In the genomic region with DNA sequence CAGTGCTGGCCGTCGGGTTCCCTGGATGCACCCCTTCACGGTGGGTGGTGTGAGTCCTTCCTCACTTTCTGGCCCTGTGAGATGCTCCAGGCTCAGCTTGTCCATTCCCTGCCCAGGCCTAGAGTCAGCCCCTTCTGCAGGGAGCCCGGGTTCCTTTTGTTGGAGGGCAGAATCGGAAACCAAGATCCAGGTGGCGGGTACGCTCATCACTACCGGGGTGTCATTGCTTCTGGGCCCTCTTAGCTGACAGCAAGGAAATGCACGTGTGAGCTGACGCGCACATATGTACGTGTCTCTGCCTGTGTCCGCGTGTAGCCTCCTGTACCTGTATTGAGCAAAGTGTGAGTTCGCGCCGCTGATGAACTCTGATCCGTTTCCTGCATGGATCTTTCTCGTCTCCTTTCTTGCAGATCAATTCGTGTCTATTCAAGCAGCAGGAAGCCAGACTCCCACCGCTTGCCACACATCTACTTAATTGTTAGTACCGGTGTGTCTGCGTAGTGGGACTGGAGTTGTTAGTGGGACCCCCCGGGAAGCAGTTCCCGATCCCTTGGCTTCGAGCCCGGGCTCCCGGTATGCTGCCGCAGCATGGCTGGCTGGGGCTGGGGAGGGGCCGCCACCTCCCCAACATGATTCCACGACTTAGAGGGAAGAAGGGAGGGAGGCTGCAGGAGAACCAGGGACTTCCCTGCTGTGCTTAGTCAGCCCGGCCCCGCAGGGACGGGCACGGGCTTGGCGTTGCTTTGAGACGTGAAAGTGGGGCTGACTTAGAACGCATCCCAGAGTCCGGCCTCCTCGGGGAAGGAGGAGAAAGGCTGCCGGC, we compare ENCODE assay signal across 14 cellular contexts. TPM values are rescaled to one million over a fixed set of nuclear protein-coding genes. Genes with fewer than 3 reads are reported as not detected.
DNase-seq lines count a peak whose midpoint lies in the region; ATAC-seq and TF ChIP-seq lines count a peak whose summit lies in the region.
"Had no signal": no experiment of that assay in that cellular context is flagged by ENCODE, and none has a peak within 500 bp of the region (broad histone marks: within the 10 kb centered on the region; RNA-seq: fewer than 3 reads in every experiment).

No MANE protein-coding gene starts in this region.

- peak overlapping the region in 4 of 6 donors; percentile 7 to 87 (median 46) for H3K27ac Mint-ChIP-seq in naive B cell
- H3K27ac Mint-ChIP-seq: HFFc6; progenitor cell of endocrine pancreas; T-helper 2 cell treated with Interferon-gamma antibody and Interleukin-4, amounts not matched to agents 5 μg/mL and 100 μg/mL, for 36 hours had no signal

- no peaks in the 10 kb centered on the region for H3K36me3 Mint-ChIP-seq in naive B cell

- H3K4me1 Mint-ChIP-seq in naive B cell = peaks cover 72 to 83% (median 78%) of the 10 kb centered on the region in 3 donors

- peak overlapping the region in 3 of 8 donors; percentile 22 to 76 (median 68) for H3K4me3 Mint-ChIP-seq in naive B cell
- H3K4me3 Mint-ChIP-seq: HFFc6; T-helper 2 cell treated with Interferon-gamma antibody and Interleukin-4, amounts not matched to agents 5 μg/mL and 100 μg/mL, for 36 hours had no signal

- H3K27me3 Mint-ChIP-seq in naive B cell = no peaks in the 10 kb centered on the region

- peak; percentile 19 for DNase-seq in BE2C
- DNase-seq in naive B cell = no peak
- no peak for DNase-seq in Ammon's horn (ENCODE audit: low spot score)
- no peak for DNase-seq in SIG-M5 (lab: John Stamatoyannopoulos, UW)
- DNase-seq in ecto neural progenitor cell (ENCODE audit: low spot score) = no peak
- DNase-seq in NCI-H1436 treated with DMSO at 0.1 percent for 48 hours (lab: John Stamatoyannopoulos, UW) = no peak
- DNase-seq: HFFc6 had no signal

- TF ChIP-seq RAD21 in Ishikawa (IDR thresholded peaks at IDR 0.05; ENCODE audit: low read depth) = peak; percentile 7; the same call in 1 of the 2 replicates

- H3K36me3 ChIP-seq in BE2C (peaks cover 7% of the 10 kb centered on the region), esophagus (ENCODE audit: control insufficient read depth in 2 of 2, insufficient read depth in 2 of 2, low read length in 1 of 2) (peaks cover 0 to 3% of the 10 kb centered on the region in 2 donors)
- H3K36me3 ChIP-seq: cardiac muscle cell, tibial nerve had no signal

- no peaks in the 10 kb centered on the region for H3K9me3 ChIP-seq in BE2C
- no peaks in the 10 kb centered on the region for H3K9me3 ChIP-seq in esophagus (ENCODE audit: control insufficient read depth in 2 of 2, insufficient read depth in 1 of 2, low read depth in 1 of 2, low read length in 1 of 2)
- H3K9me3 ChIP-seq: tibial nerve had no signal

- peak; percentile 45; the same call in 1 of the 2 replicates for TF ChIP-seq EP300 in Ishikawa (IDR thresholded peaks at IDR 0.05; ENCODE audit: borderline replicate concordance)

- no peak for ATAC-seq in naive B cell (ENCODE audit: low read depth in 2 of 2)
- ATAC-seq: left lobe of liver had no signal

- peaks cover 32% of the 10 kb centered on the region for H3K4me1 ChIP-seq in BE2C
- H3K4me1 ChIP-seq in esophagus (ENCODE audit: control insufficient read depth in 2 of 2, insufficient read depth in 2 of 2, low read length in 1 of 2) = peaks cover 17 to 48% of the 10 kb centered on the region in 2 donors

- H3K4me3 ChIP-seq in BE2C (ENCODE audit: low read depth, low read length) = no peak overlapping the region
- H3K4me3 ChIP-seq in esophagus (ENCODE audit: low read depth in 1 of 2, low read length in 2 of 2) = no peak overlapping the region
- H3K4me3 ChIP-seq: cardiac muscle cell, tibial nerve had no signal

- WGBS in esophagus, 2 donors = 43 to 62% methylated on average over 41 of the region's 41 CpGs

- no peaks in the 10 kb centered on the region for H3K27me3 ChIP-seq in BE2C
- H3K27me3 ChIP-seq in esophagus (ENCODE audit: control insufficient read depth in 1 of 2, insufficient read depth in 2 of 2, low read length in 2 of 2) = no peaks in the 10 kb centered on the region
- H3K27me3 ChIP-seq: cardiac muscle cell, tibial nerve had no signal

- peak overlapping the region; percentile 45 to 85 for H3K27ac ChIP-seq in esophagus (ENCODE audit: low read depth in 2 of 2, low read length in 1 of 2)
- H3K27ac ChIP-seq: cardiac muscle cell had no signal

- no peaks in the 10 kb centered on the region for H3K9me3 Mint-ChIP-seq in naive B cell
- H3K9me3 Mint-ChIP-seq: HFFc6; T-helper 2 cell treated with Interferon-gamma antibody and Interleukin-4, amounts not matched to agents 5 μg/mL and 100 μg/mL, for 36 hours had no signal

- no peak for TF ChIP-seq CTCF in BE2C (IDR thresholded peaks at IDR 0.05; ENCODE audit: low read depth, low read length)

TF ChIP-seq in Ishikawa, 13 proteins besides CTCF, POLR2A, EP300 and RAD21:
- no peak for TF ChIP-seq YY1 (IDR thresholded peaks at IDR 0.05; ENCODE audit: low read depth)
- TF ChIP-seq CEBPB (IDR thresholded peaks at IDR 0.05) = no peak
- TF ChIP-seq NFIC (IDR thresholded peaks at IDR 0.05) = peak; percentile 89
- TF ChIP-seq, protein P1, sequence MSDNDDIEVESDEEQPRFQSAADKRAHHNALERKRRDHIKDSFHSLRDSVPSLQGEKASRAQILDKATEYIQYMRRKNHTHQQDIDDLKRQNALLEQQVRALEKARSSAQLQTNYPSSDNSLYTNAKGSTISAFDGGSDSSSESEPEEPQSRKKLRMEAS (IDR thresholded peaks at IDR 0.05) = peak; percentile 52; the same call in 1 of the 2 replicates
- no peak for TF ChIP-seq EGR1 (IDR thresholded peaks at IDR 0.05)
- peak; percentile 46; the same call in 1 of the 2 replicates for TF ChIP-seq TEAD4 (IDR thresholded peaks at IDR 0.05)
- no peak for TF ChIP-seq CREB1 (IDR thresholded peaks at IDR 0.05; ENCODE audit: low read depth)
- TF ChIP-seq TCF12 (IDR thresholded peaks at IDR 0.05; ENCODE audit: low read depth) = peak; percentile 77

RNA-seq across cellular contexts. Expression of a gene that starts 35.9 kb away (rescaled TPM):
- 53.7 TPM for polyA plus RNA-seq in BE2C (2012; ENCODE audit: insufficient read depth, insufficient read length, low read depth)
- 10 to 100 TPM; 15.6 to 18.0 TPM for polyA plus RNA-seq in esophagus
- 10 to 100 TPM in 1 of 6 donors, 1 to 10 TPM in 5; 4.0 to 12.5 (median 6.9) TPM for polyA plus RNA-seq in naive B cell (ENCODE audit: low read depth in 6 of 6)

RNA-seq across cellular contexts. Expression of a gene that starts 46.9 kb away (rescaled TPM):
- polyA plus RNA-seq in BE2C (2012; ENCODE audit: insufficient read depth, insufficient read length, low read depth) = 0.29 TPM
- polyA plus RNA-seq in esophagus = 10 to 100 TPM; 19.8 to 34.8 TPM
- 1 to 10 TPM in 5 of 6 donors, under 1 TPM in 1; 0.94 to 3.9 (median 2.1) TPM for polyA plus RNA-seq in naive B cell (ENCODE audit: low read depth in 6 of 6)

Comparison
In these comparisons a context has a peak if more than half of its experiments do, and no peak if none do; other contexts are left out.
1. RNA of a gene that starts 46.9 kb away (polyA plus RNA-seq): 19.8 to 34.8 TPM in esophagus; 0.94 to 3.9 TPM in naive B cell; every median in the first group is over 4 times any median in the second.